22 cellular contexts compared by ENCODE assay signal in genomic region chr1:36710901-36711300, GRCh38.
"Had no signal": no experiment of that assay in that cellular context is flagged by ENCODE, and none has a peak within 500 bp of the region (broad histone marks: within the 10 kb centered on the region; RNA-seq: fewer than 3 reads in every experiment).

No MANE protein-coding gene starts in this region.

- DNase-seq: dermis blood vessel endothelial cell; erythroblast; foreskin keratinocyte; head of caudate nucleus; kidney; left colon; left ventricle myocardium superior; mesenchymal stem cell; naive thymus-derived CD4-positive, alpha-beta T cell; nephron progenitor cell; ovary; right cardiac atrium; small intestine; stimulated activated CD4-positive, alpha-beta T cell treated with anti-CD3 and anti-CD28 coated beads, Interleukin-12 subunit alpha, Interleukin-12 subunit beta, amount 100 ng/mL, for 4 hours; stimulated activated naive CD4-positive, alpha-beta T cell; stomach; substantia nigra; transverse colon had no signal

- H3K4me1 ChIP-seq: foreskin keratinocyte, stomach, transverse colon had no signal

- H3K27ac ChIP-seq: foreskin keratinocyte, hepatocyte, ovary, stomach, thoracic aorta, transverse colon had no signal

- H3K4me3 Mint-ChIP-seq: naive thymus-derived CD4-positive, alpha-beta T cell; nephron progenitor cell had no signal

- H3K36me3 ChIP-seq: ovary, stomach, thoracic aorta, transverse colon had no signal

- H3K4me1 Mint-ChIP-seq: naive thymus-derived CD4-positive, alpha-beta T cell had no signal

- H3K27me3 ChIP-seq: ovary had no signal

- H3K36me3 Mint-ChIP-seq: naive thymus-derived CD4-positive, alpha-beta T cell had no signal

- H3K9me3 ChIP-seq: ovary, stomach, thoracic aorta, transverse colon had no signal

- H3K4me3 ChIP-seq: hepatocyte, lung, ovary, stomach, thoracic aorta, transverse colon had no signal

- ATAC-seq: foreskin keratinocyte; left colon; left ventricle myocardium superior; naive thymus-derived CD4-positive, alpha-beta T cell; right cardiac atrium had no signal

- H3K27ac Mint-ChIP-seq: naive thymus-derived CD4-positive, alpha-beta T cell; nephron progenitor cell; progenitor cell of endocrine pancreas had no signal

- H3K9me3 Mint-ChIP-seq: nephron progenitor cell had no signal
